Comparison of ENCODE assay signal across 14 cellular contexts in genomic region chr16:79519448-79519847, GRCh38.
DNase-seq lines count a peak whose midpoint lies in the region; ATAC-seq and TF ChIP-seq lines count a peak whose summit lies in the region.
"Had no signal": no experiment of that assay in that cellular context is flagged by ENCODE, and none has a peak within 500 bp of the region (broad histone marks: within the 10 kb centered on the region; RNA-seq: fewer than 3 reads in every experiment).

No MANE protein-coding gene starts in this region.

- TF ChIP-seq EP300 in sigmoid colon (IDR thresholded peaks at IDR 0.05), result no peak

- H3K4me3 Mint-ChIP-seq in activated naive CD4-positive, alpha-beta T cell treated with anti-CD3 and anti-CD28 coated beads, Interleukin-2, amount 10 ng/mL, durations not matched to agents 7 days and 5 days, result no peak overlapping the region
- no peak overlapping the region for H3K4me3 Mint-ChIP-seq in nephron progenitor cell
- H3K4me3 Mint-ChIP-seq: activated CD4-positive, alpha-beta T cell treated with anti-CD3 and anti-CD28 coated beads, Interleukin-2, amount 10 ng/mL, durations not matched to agents 24 days and 14 days; endodermal cell had no signal

- TF ChIP-seq POLR2A in adrenal gland (IDR thresholded peaks at IDR 0.05) (no peak), sigmoid colon (IDR thresholded peaks at IDR 0.05) (no peak)

- H3K4me1 ChIP-seq in adrenal gland (replicated peaks in 1 of 2) (peaks cover 0 to 8% of the 10 kb centered on the region in 2 donors), sigmoid colon (no peaks in the 10 kb centered on the region)
- H3K4me1 ChIP-seq: uterus had no signal

- H3K36me3 Mint-ChIP-seq in activated naive CD4-positive, alpha-beta T cell treated with anti-CD3 and anti-CD28 coated beads, Interleukin-2, amount 10 ng/mL, durations not matched to agents 7 days and 5 days, result no peaks in the 10 kb centered on the region
- no peaks in the 10 kb centered on the region for H3K36me3 Mint-ChIP-seq in nephron progenitor cell (ENCODE audit: low read depth)

- no peak for TF ChIP-seq CTCF in adrenal gland (IDR thresholded peaks at IDR 0.05)
- TF ChIP-seq CTCF in sigmoid colon (IDR thresholded peaks at IDR 0.05), result no peak
- no peak for TF ChIP-seq CTCF in nephron progenitor cell (IDR thresholded peaks at IDR 0.05)

- CTCF ChIA-PET in activated naive CD4-positive, alpha-beta T cell treated with anti-CD3 and anti-CD28 coated beads, Interleukin-2, amount 10 ng/mL, durations not matched to agents 7 days and 5 days (lab: Charles Lee), result no interaction called here

- no peaks in the 10 kb centered on the region for H3K27me3 ChIP-seq in adrenal gland
- H3K27me3 ChIP-seq in sigmoid colon, result no peaks in the 10 kb centered on the region
- H3K27me3 ChIP-seq: uterus had no signal

- H3K36me3 ChIP-seq in adrenal gland (replicated peaks in 1 of 2), result no peaks in the 10 kb centered on the region
- no peaks in the 10 kb centered on the region for H3K36me3 ChIP-seq in sigmoid colon
- H3K36me3 ChIP-seq: neutrophil, uterus had no signal

- no peak overlapping the region for H3K4me3 ChIP-seq in adrenal gland
- H3K4me3 ChIP-seq in sigmoid colon, result no peak overlapping the region
- H3K4me3 ChIP-seq: uterus had no signal

- H3K9me3 ChIP-seq in adrenal gland (replicated peaks in 1 of 3) (no peaks in the 10 kb centered on the region), sigmoid colon (no peaks in the 10 kb centered on the region)
- H3K9me3 ChIP-seq: neutrophil, uterus had no signal

- H3K9me3 Mint-ChIP-seq in activated naive CD4-positive, alpha-beta T cell treated with anti-CD3 and anti-CD28 coated beads, Interleukin-2, amount 10 ng/mL, durations not matched to agents 7 days and 5 days, result no peaks in the 10 kb centered on the region
- no peaks in the 10 kb centered on the region for H3K9me3 Mint-ChIP-seq in nephron progenitor cell
- H3K9me3 Mint-ChIP-seq: activated CD4-positive, alpha-beta T cell treated with anti-CD3 and anti-CD28 coated beads, Interleukin-2, amount 10 ng/mL, durations not matched to agents 24 days and 14 days; endodermal cell had no signal

- H3K4me1 Mint-ChIP-seq in activated naive CD4-positive, alpha-beta T cell treated with anti-CD3 and anti-CD28 coated beads, Interleukin-2, amount 10 ng/mL, durations not matched to agents 7 days and 5 days, result peaks cover 4% of the 10 kb centered on the region
- H3K4me1 Mint-ChIP-seq in nephron progenitor cell, result peaks cover 5% of the 10 kb centered on the region

- WGBS in adrenal gland, 4 donors, result 53 to 76% (median 59%) methylated on average over 11 of the region's 11 CpGs
- WGBS in sigmoid colon, 2 donors, result 42 to 69% methylated on average over 11 of the region's 11 CpGs

- DNase-seq in NCI-H748 (lab: John Stamatoyannopoulos, UW; ENCODE audit: unreplicated experiment) (peak; percentile 48), NCI-H748 treated with DMSO at 0.1 percent for 48 hours (lab: John Stamatoyannopoulos, UW) (no peak), adrenal gland (peak in 6 of 7 donors; percentile 32 to 81 (median 44)), sigmoid colon (peak; percentile 71), NCI-H82 (lab: John Stamatoyannopoulos, UW) (no peak), nephron progenitor cell (no peak)
- DNase-seq in activated naive CD4-positive, alpha-beta T cell treated with anti-CD3 and anti-CD28 coated beads, Interleukin-2, amount 10 ng/mL, durations not matched to agents 7 days and 5 days, result no peak
- DNase-seq: ACHN; activated CD4-positive, alpha-beta T cell treated with anti-CD3 and anti-CD28 coated beads, Interleukin-2, amount 10 ng/mL, durations not matched to agents 24 days and 14 days; endodermal cell; NCI-H1105; uterus had no signal

- peaks cover 30% of the 10 kb centered on the region for H3K27me3 Mint-ChIP-seq in activated naive CD4-positive, alpha-beta T cell treated with anti-CD3 and anti-CD28 coated beads, Interleukin-2, amount 10 ng/mL, durations not matched to agents 7 days and 5 days
- H3K27me3 Mint-ChIP-seq in nephron progenitor cell (ENCODE audit: low read depth, poor library complexity), result peaks cover 15% of the 10 kb centered on the region

- intact Hi-C loops in adrenal gland (cut with DNase I) (no loop called here), sigmoid colon (cut with DNase I) (no loop called here)

- H3K27ac ChIP-seq in adrenal gland (no peak overlapping the region), sigmoid colon (no peak overlapping the region)
- H3K27ac ChIP-seq: neutrophil, uterus had no signal

- no peak overlapping the region for H3K27ac Mint-ChIP-seq in activated naive CD4-positive, alpha-beta T cell treated with anti-CD3 and anti-CD28 coated beads, Interleukin-2, amount 10 ng/mL, durations not matched to agents 7 days and 5 days
- H3K27ac Mint-ChIP-seq in nephron progenitor cell, result no peak overlapping the region
- H3K27ac Mint-ChIP-seq: activated CD4-positive, alpha-beta T cell treated with anti-CD3 and anti-CD28 coated beads, Interleukin-2, amount 10 ng/mL, durations not matched to agents 24 days and 14 days; endodermal cell had no signal

- peak; percentile 65 for ATAC-seq in HG03354 (IDR thresholded peaks at IDR 0.05; ENCODE audit: poor library complexity, severe bottlenecking, unreplicated experiment)

Comparison
In these comparisons a context has a peak if more than half of its experiments do, and no peak if none do; other contexts are left out.
1. DNase-seq: peak in NCI-H748 (single experiment), adrenal gland (6 of 7) and sigmoid colon (single experiment); none in NCI-H748 treated with DMSO at 0.1 percent for 48 hours (single experiment), NCI-H82 (single experiment), activated naive CD4-positive, alpha-beta T cell treated with anti-CD3 and anti-CD28 coated beads, Interleukin-2, amount 10 ng/mL, durations not matched to agents 7 days and 5 days (single experiment) and nephron progenitor cell (single experiment).